In the genomic region with DNA sequence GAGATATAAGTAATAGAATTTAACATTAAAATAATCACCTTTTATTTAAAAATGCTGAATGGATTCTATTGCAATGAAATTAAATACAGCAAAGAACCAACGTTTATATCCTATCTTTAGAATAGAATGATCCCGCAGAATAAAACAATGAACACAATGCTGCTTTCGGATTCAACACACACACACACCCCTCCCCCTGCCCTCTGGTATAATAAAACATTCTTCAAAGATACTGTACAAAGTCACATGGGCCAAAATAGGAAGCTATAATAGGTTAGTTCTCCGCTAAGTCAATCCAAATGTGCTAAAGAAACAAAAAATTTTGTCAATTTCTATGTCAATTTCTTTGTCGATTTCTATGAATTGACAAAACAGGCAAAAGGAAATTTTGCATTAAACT, we compare ENCODE assay signal across 13 cellular contexts. TPM values are rescaled to one million over a fixed set of nuclear protein-coding genes. Genes with fewer than 3 reads are reported as not detected.
DNase-seq lines count a peak whose midpoint lies in the region; ATAC-seq and TF ChIP-seq lines count a peak whose summit lies in the region.
"Had no signal": no experiment of that assay in that cellular context is flagged by ENCODE, and none has a peak within 500 bp of the region (broad histone marks: within the 10 kb centered on the region; RNA-seq: fewer than 3 reads in every experiment).

No MANE protein-coding gene starts in this region.

- H3K27ac ChIP-seq in Panc1 (ENCODE audit: low read length): peak overlapping the region; percentile 25; the same call in 1 of the 2 replicates
- H3K27ac ChIP-seq: BLaER1 treated with 17β-estradiol and CSF1 and Interleukin-3, amounts not matched to agents 10 nM and 100 nM had no signal

- TF ChIP-seq CTCF in Panc1 (IDR thresholded peaks at IDR 0.05): no peak

- in situ Hi-C loops in Panc1 (cut with HindIII; ENCODE audit: low pct_unique_long_range_greater_than_20kb, low sequenced_read_pairs): no loop called here

- ATAC-seq in Panc1 (no peak), HG03097 (IDR thresholded peaks at IDR 0.05; ENCODE audit: low FRiP score, unreplicated experiment) (no peak)
- ATAC-seq in effector memory CD8-positive, alpha-beta T cell (replicated peaks): no peak
- ATAC-seq: GM12878 had no signal

- intact Hi-C loops in Panc1 (cut with micrococcal nuclease; ENCODE audit: unreplicated experiment): no loop called here

- POLR2A ChIA-PET in Panc1 (lab: Charles Lee): no interaction called here

- CTCF ChIA-PET in Panc1 (lab: Charles Lee): no interaction called here

- H3K36me3 Mint-ChIP-seq in activated naive CD4-positive, alpha-beta T cell treated with anti-CD3 and anti-CD28 coated beads, Interleukin-2, amount 50 U/mL, for 24 hours: peaks cover 18% of the 10 kb centered on the region
- peaks cover 57% of the 10 kb centered on the region for H3K36me3 Mint-ChIP-seq in effector memory CD8-positive, alpha-beta T cell (ENCODE audit: insufficient read depth)

- no peaks in the 10 kb centered on the region for H3K9me3 Mint-ChIP-seq in activated naive CD4-positive, alpha-beta T cell treated with anti-CD3 and anti-CD28 coated beads, Interleukin-2, amount 50 U/mL, for 24 hours
- no peaks in the 10 kb centered on the region for H3K9me3 Mint-ChIP-seq in effector memory CD8-positive, alpha-beta T cell
- H3K9me3 Mint-ChIP-seq: CD4-positive, CD25-positive, alpha-beta regulatory T cell had no signal

- H3K27me3 ChIP-seq in Panc1 (ENCODE audit: control insufficient read depth, insufficient read depth, low read length): no peaks in the 10 kb centered on the region
- H3K27me3 ChIP-seq: BLaER1 treated with 17β-estradiol and CSF1 and Interleukin-3, amounts not matched to agents 10 nM and 100 nM had no signal

- no peak overlapping the region for H3K4me3 ChIP-seq in Panc1 (ENCODE audit: low read depth in 2 of 2, low read length in 2 of 2)
- H3K4me3 ChIP-seq: BLaER1 treated with 17β-estradiol and CSF1 and Interleukin-3, amounts not matched to agents 10 nM and 100 nM; GM12878 had no signal

- H3K27me3 Mint-ChIP-seq in activated naive CD4-positive, alpha-beta T cell treated with anti-CD3 and anti-CD28 coated beads, Interleukin-2, amount 50 U/mL, for 24 hours: no peaks in the 10 kb centered on the region
- no peaks in the 10 kb centered on the region for H3K27me3 Mint-ChIP-seq in effector memory CD8-positive, alpha-beta T cell
- H3K27me3 Mint-ChIP-seq: CD4-positive, CD25-positive, alpha-beta regulatory T cell had no signal

- H3K36me3 ChIP-seq in Panc1 (ENCODE audit: control insufficient read depth, insufficient read depth, low read length): peaks cover 15% of the 10 kb centered on the region

- H3K4me1 Mint-ChIP-seq in activated naive CD4-positive, alpha-beta T cell treated with anti-CD3 and anti-CD28 coated beads, Interleukin-2, amount 50 U/mL, for 24 hours: peaks cover 84% of the 10 kb centered on the region
- peaks cover 34 to 62% of the 10 kb centered on the region in 2 donors for H3K4me1 Mint-ChIP-seq in effector memory CD8-positive, alpha-beta T cell (ENCODE audit: low read depth in 2 of 2)

- DNase-seq in activated naive CD4-positive, alpha-beta T cell treated with Interleukin-2 at 50 U/mL for 16 hours: no peak
- DNase-seq in Panc1 (ENCODE audit: low read depth, low spot score): no peak
- DNase-seq in effector memory CD8-positive, alpha-beta T cell: no peak
- peak; percentile 69 for DNase-seq in pons (ENCODE audit: low spot score)
- DNase-seq in NCI-H510A (lab: John Stamatoyannopoulos, UW): no peak
- DNase-seq in dermis blood vessel endothelial cell: no peak
- DNase-seq: ACHN; CD4-positive, CD25-positive, alpha-beta regulatory T cell; DMS79 had no signal

- peaks cover 55% of the 10 kb centered on the region for H3K4me1 ChIP-seq in Panc1 (ENCODE audit: control insufficient read depth, insufficient read depth, low read length)

- no peaks in the 10 kb centered on the region for H3K9me3 ChIP-seq in Panc1 (ENCODE audit: control insufficient read depth, insufficient read depth, low read depth, low read length)
- H3K9me3 ChIP-seq: BLaER1 treated with 17β-estradiol and CSF1 and Interleukin-3, amounts not matched to agents 10 nM and 100 nM had no signal

- BruUV-seq in Panc1 (replicated peaks; lab: Mats Ljungman, UMichigan): no TSS peak

- H3K27ac Mint-ChIP-seq in activated naive CD4-positive, alpha-beta T cell treated with anti-CD3 and anti-CD28 coated beads, Interleukin-2, amount 50 U/mL, for 24 hours: peak overlapping the region; percentile 75
- H3K27ac Mint-ChIP-seq in effector memory CD8-positive, alpha-beta T cell: peak overlapping the region; percentile 35 to 65

- H3K4me3 Mint-ChIP-seq in activated naive CD4-positive, alpha-beta T cell treated with anti-CD3 and anti-CD28 coated beads, Interleukin-2, amount 50 U/mL, for 24 hours: no peak overlapping the region
- H3K4me3 Mint-ChIP-seq in effector memory CD8-positive, alpha-beta T cell: no peak overlapping the region

RNA-seq across cellular contexts. Expression of a gene that starts 47.1 kb away (rescaled TPM):
- 383 TPM for total RNA-seq in Panc1 (2021; ENCODE audit: unreplicated experiment)
- polyA plus RNA-seq in Panc1 (2012; ENCODE audit: insufficient read length): 252 TPM
- 195 and 245 TPM in 2 replicates for total RNA-seq in dermis blood vessel endothelial cell

RNA-seq across cellular contexts. Expression of a gene that starts 58.5 kb away (rescaled TPM):
- total RNA-seq in Panc1 (2021; ENCODE audit: unreplicated experiment) (76.8 TPM), dermis blood vessel endothelial cell (57.8 and 70.1 TPM in 2 replicates)
- polyA plus RNA-seq in Panc1 (2012; ENCODE audit: insufficient read length): 29.4 TPM
